8 cellular contexts compared by ENCODE assay signal in the genomic region with DNA sequence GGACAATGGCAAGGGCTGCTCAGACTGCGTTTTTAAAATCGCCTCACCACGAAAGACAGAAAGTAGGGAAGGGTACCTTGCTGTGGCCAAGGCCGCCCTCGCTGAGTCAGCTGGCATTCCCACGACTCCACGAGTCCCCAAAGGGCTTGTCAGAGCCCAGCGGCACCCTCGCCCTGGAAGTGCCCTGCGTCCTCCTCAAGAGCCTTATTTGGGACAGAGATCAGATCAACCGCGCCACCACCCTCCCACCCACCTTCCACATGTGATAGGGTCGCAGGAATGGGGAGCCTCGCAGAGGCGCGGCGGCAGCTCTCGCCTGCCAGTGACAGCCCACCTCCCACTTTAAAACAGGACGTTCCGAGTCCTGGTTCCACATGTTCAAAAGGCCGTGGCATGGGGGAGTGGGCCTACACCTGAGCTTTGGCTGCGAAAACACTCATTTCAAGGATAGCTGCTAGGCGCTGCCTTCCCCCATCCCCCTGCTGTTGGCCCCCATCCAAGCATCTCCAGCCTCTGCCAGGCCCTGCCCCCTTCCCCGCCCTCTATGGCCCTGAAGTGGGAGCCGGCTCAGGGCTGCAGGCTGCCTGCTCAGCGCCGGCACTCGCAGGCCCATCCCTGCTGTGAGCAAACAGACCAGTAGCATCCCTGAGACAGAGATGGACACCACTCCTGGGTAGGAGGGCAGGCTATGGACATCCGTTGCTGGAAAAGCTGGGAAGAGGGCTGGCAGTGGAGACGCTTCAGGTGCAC. TPM values are rescaled to one million over a fixed set of nuclear protein-coding genes. Genes with fewer than 3 reads are reported as not detected.
DNase-seq lines count a peak whose midpoint lies in the region; ATAC-seq and TF ChIP-seq lines count a peak whose summit lies in the region.

No MANE protein-coding gene starts in this region.

- no peak for TF ChIP-seq EP300 in neural cell (conservative IDR thresholded peaks at IDR 0.05; ENCODE audit: poor library complexity, severe bottlenecking)

- H3K36me3 ChIP-seq in RWPE2 (ENCODE audit: low read depth) (no peaks in the 10 kb centered on the region), neural cell (ENCODE audit: insufficient read depth, low read length) (no peaks in the 10 kb centered on the region)

- H3K9me3 ChIP-seq in RWPE2 (ENCODE audit: severe bottlenecking) (no peaks in the 10 kb centered on the region), neural cell (ENCODE audit: low read length) (no peaks in the 10 kb centered on the region)

- no peak overlapping the region for H2AFZ ChIP-seq in neural cell (ENCODE audit: low read depth, low read length)

- H3K4me1 ChIP-seq in RWPE2 (ENCODE audit: insufficient read depth, poor library complexity, severe bottlenecking): no peaks in the 10 kb centered on the region

- DNase-seq in NCI-H82 (lab: John Stamatoyannopoulos, UW) (peak; percentile 72), NCI-H82 treated with DMSO at 0.1 percent for 48 hours (lab: John Stamatoyannopoulos, UW; ENCODE audit: unreplicated experiment) (no peak), RWPE2 (ENCODE audit: low spot score) (no peak), epithelial cell of prostate (ENCODE audit: low read depth, low spot score) (no peak)
- DNase-seq in stimulated activated naive CD4-positive, alpha-beta T cell treated with Interleukin-2 at 50 U/mL for 16 hours (lab: John Stamatoyannopoulos, UW): no peak
- DNase-seq in NK-92 treated with Interleukin-12 subunit alpha and Interleukin-12 subunit beta, amount 100 ng/mL, for 24 hours (lab: John Stamatoyannopoulos, UW): no peak

- no peaks in the 10 kb centered on the region for H4K20me1 ChIP-seq in neural cell (ENCODE audit: insufficient read depth)

- ATAC-seq in RWPE2 (ENCODE audit: low read depth) (no peak), HG02970 (IDR thresholded peaks at IDR 0.05; ENCODE audit: low FRiP score, unreplicated experiment) (no peak)

- no peak for TF ChIP-seq RAD21 in neural cell (conservative IDR thresholded peaks at IDR 0.05)

- no peaks in the 10 kb centered on the region for H3F3A ChIP-seq in neural cell (ENCODE audit: insufficient read depth, low read length, poor library complexity, severe bottlenecking)

- H3K9me2 ChIP-seq in neural cell (ENCODE audit: insufficient read depth, low read length): no peaks in the 10 kb centered on the region

- H3K9ac ChIP-seq in neural cell (ENCODE audit: low read length): peak overlapping the region; percentile 89

- no peaks in the 10 kb centered on the region for H3K79me2 ChIP-seq in neural cell (replicated peaks; ENCODE audit: insufficient read depth, low read length)

- H3K4me2 ChIP-seq in neural cell (ENCODE audit: low read length): no peak overlapping the region

- H3K27me3 ChIP-seq in RWPE2 (ENCODE audit: insufficient read depth, poor library complexity, severe bottlenecking) (no peaks in the 10 kb centered on the region), neural cell (ENCODE audit: insufficient read depth, low read depth, low read length) (peaks cover 9% of the 10 kb centered on the region)

- peak overlapping the region; percentile 39 for H3K27ac ChIP-seq in RWPE2 (ENCODE audit: poor library complexity, severe bottlenecking)
- peak overlapping the region; percentile 83 for H3K27ac ChIP-seq in epithelial cell of prostate
- H3K27ac ChIP-seq in neural cell (ENCODE audit: low read length): no peak overlapping the region

- H3K4me3 ChIP-seq in RWPE2 (ENCODE audit: severe bottlenecking): peak overlapping the region; percentile 48
- H3K4me3 ChIP-seq in neural cell (ENCODE audit: low read length): peak overlapping the region; percentile 92

- TF ChIP-seq CTCF in RWPE2 (IDR thresholded peaks at IDR 0.05; ENCODE audit: poor library complexity, severe bottlenecking) (no peak), neural cell (IDR thresholded peaks at IDR 0.05; ENCODE audit: poor library complexity, severe bottlenecking) (no peak)

TF ChIP-seq in neural cell, 6 proteins besides CTCF, POLR2A, EP300 and RAD21:
- TF ChIP-seq MXI1 (conservative IDR thresholded peaks at IDR 0.05; ENCODE audit: poor library complexity, severe bottlenecking) (no peak), POLR2AphosphoS5 (IDR thresholded peaks at IDR 0.05) (no peak), EZH2 (IDR thresholded peaks at IDR 0.05; ENCODE audit: borderline replicate concordance, insufficient read depth, low read length, poor library complexity, severe bottlenecking) (no peak), REST (IDR thresholded peaks at IDR 0.05; ENCODE audit: borderline replicate concordance) (no peak), SMC3 (conservative IDR thresholded peaks at IDR 0.05; ENCODE audit: poor library complexity) (no peak), TAF1 (IDR thresholded peaks at IDR 0.05; ENCODE audit: low read depth) (no peak)

RNA-seq across cellular contexts. Expression of gene ARHGEF4, which starts 38.1 kb away (rescaled TPM):
- polyA plus RNA-seq in neural cell: 45.9 and 70.9 TPM in 2 replicates
- polyA minus RNA-seq in neural cell: 42.7 and 51.4 TPM in 2 replicates

RNA-seq across cellular contexts. Expression of gene AMER3, which starts 43.3 kb away (rescaled TPM):
- 19.2 and 22.7 TPM in 2 replicates for polyA plus RNA-seq in neural cell
- 87.4 and 95.9 TPM in 2 replicates for polyA minus RNA-seq in neural cell
